ENCODE assay signal across 15 cellular contexts in genomic region chr2:12433641-12433990, GRCh38.
DNase-seq lines count a peak whose midpoint lies in the region; ATAC-seq and TF ChIP-seq lines count a peak whose summit lies in the region.
"Had no signal": no experiment of that assay in that cellular context is flagged by ENCODE, and none has a peak within 500 bp of the region (broad histone marks: within the 10 kb centered on the region; RNA-seq: fewer than 3 reads in every experiment).

No MANE protein-coding gene starts in this region.

- peaks cover 14% of the 10 kb centered on the region for H3K4me1 ChIP-seq in GM23338 (ENCODE audit: insufficient read depth)
- H3K4me1 ChIP-seq in left lung, result peaks cover 0 to 11% of the 10 kb centered on the region in 2 donors
- peaks cover 0 to 35% (median 5%) of the 10 kb centered on the region in 3 donors for H3K4me1 ChIP-seq in esophagus squamous epithelium
- peaks cover 28% of the 10 kb centered on the region for H3K4me1 ChIP-seq in CD8-positive, alpha-beta memory T cell (ENCODE audit: insufficient read depth, low read length)
- H3K4me1 ChIP-seq: HAP-1, testis had no signal

- CTCF ChIA-PET in CD8-positive, alpha-beta memory T cell (lab: Charles Lee), result interaction anchor here (0.7 to 1.6 kb wide), 6 partner anchors 19 to 498 kb away, joined by 3 to 19 read pairs (median 3); partner anchors contain the start of gene TRIB2

- no peaks in the 10 kb centered on the region for H3K9me2 ChIP-seq in GM23338 (ENCODE audit: insufficient read depth)

- H3F3A ChIP-seq in GM23338 (replicated peaks; ENCODE audit: low read depth), result no peaks in the 10 kb centered on the region

- DNase-seq in GM06990 (ENCODE audit: extremely low read depth, insufficient read length), result no peak
- peak; percentile 12 for DNase-seq in GM23338 (ENCODE audit: low spot score)
- no peak for DNase-seq in T-helper 17 cell
- no peak for DNase-seq in left lung
- no peak for DNase-seq in cortex of kidney (lab: John Stamatoyannopoulos, UW)
- no peak for DNase-seq in esophagus squamous epithelium (lab: John Stamatoyannopoulos, UW)
- DNase-seq in activated T-cell treated with anti-CD3 and anti-CD28 coated beads, Interleukin-2, amount 50 U/mL, for 4 hours, result no peak
- DNase-seq in CD8-positive, alpha-beta memory T cell, result no peak
- DNase-seq: NCI-H82, SHP77, testis had no signal

- WGBS in esophagus squamous epithelium, 2 donors, result 82 to 98% methylated on average over 2 of the region's 2 CpGs

- no peaks in the 10 kb centered on the region for H3K9me3 Mint-ChIP-seq in GM23338
- no peaks in the 10 kb centered on the region for H3K9me3 Mint-ChIP-seq in activated T-cell treated with anti-CD3 and anti-CD28 coated beads, Interleukin-2, amount 50 U/mL, for 4 hours
- H3K9me3 Mint-ChIP-seq in CD8-positive, alpha-beta memory T cell, result no peaks in the 10 kb centered on the region
- H3K9me3 Mint-ChIP-seq: activated T-helper 1 cell treated with anti-CD3 and anti-CD28 coated beads, Interleukin-12 subunit alpha, Interleukin-12 subunit beta, Interleukin-2, Interleukin-4 antibody, amounts not matched to agents 30 ng/mL and 10 ng/mL and 1 ng/mL, durations not matched to agents 14 hours and 24 hours and 36 hours; neural crest cell had no signal

- H3K4me3 ChIP-seq in GM06990 (replicated peaks; ENCODE audit: low read depth, low read length) (no peak overlapping the region), GM23338 (no peak overlapping the region), left lung (no peak overlapping the region), esophagus squamous epithelium (no peak overlapping the region)
- H3K4me3 ChIP-seq in CD8-positive, alpha-beta memory T cell (ENCODE audit: low read length), result no peak overlapping the region
- H3K4me3 ChIP-seq: HAP-1, testis had no signal

- H3K36me3 Mint-ChIP-seq in GM23338 (ENCODE audit: low read depth) (no peaks in the 10 kb centered on the region), T-helper 17 cell (ENCODE audit: low read depth) (no peaks in the 10 kb centered on the region)
- H3K36me3 Mint-ChIP-seq in activated T-cell treated with anti-CD3 and anti-CD28 coated beads, Interleukin-2, amount 50 U/mL, for 4 hours (ENCODE audit: insufficient read depth), result no peaks in the 10 kb centered on the region
- no peaks in the 10 kb centered on the region for H3K36me3 Mint-ChIP-seq in CD8-positive, alpha-beta memory T cell

- H3K27ac ChIP-seq in GM23338 (ENCODE audit: low read depth), result no peak overlapping the region
- H3K27ac ChIP-seq in left lung, result no peak overlapping the region
- H3K27ac ChIP-seq in esophagus squamous epithelium, result no peak overlapping the region
- H3K27ac ChIP-seq in CD8-positive, alpha-beta memory T cell (ENCODE audit: low read depth, low read length), result no peak overlapping the region
- H3K27ac ChIP-seq: testis had no signal

- ATAC-seq in GM23338 (no peak), T-helper 17 cell (no peak), left lung (peak; percentile 35)
- ATAC-seq in activated T-cell treated with anti-CD3 and anti-CD28 coated beads, Interleukin-2, amount 50 U/mL, for 4 hours, result no peak
- ATAC-seq: sciatic nerve had no signal

- H3K36me3 ChIP-seq in GM06990 (ENCODE audit: control insufficient read depth, insufficient read depth, low read length) (no peaks in the 10 kb centered on the region), GM23338 (ENCODE audit: insufficient read depth) (no peaks in the 10 kb centered on the region), left lung (no peaks in the 10 kb centered on the region), esophagus squamous epithelium (no peaks in the 10 kb centered on the region)
- no peaks in the 10 kb centered on the region for H3K36me3 ChIP-seq in CD8-positive, alpha-beta memory T cell (ENCODE audit: insufficient read depth, low read length)
- H3K36me3 ChIP-seq: HAP-1 had no signal

- H3K27ac Mint-ChIP-seq in GM23338 (no peak overlapping the region), T-helper 17 cell (peak overlapping the region; percentile 41)
- no peak overlapping the region for H3K27ac Mint-ChIP-seq in CD8-positive, alpha-beta memory T cell
- H3K27ac Mint-ChIP-seq: activated T-helper 1 cell treated with anti-CD3 and anti-CD28 coated beads, Interleukin-12 subunit alpha, Interleukin-12 subunit beta, Interleukin-2, Interleukin-4 antibody, amounts not matched to agents 30 ng/mL and 10 ng/mL and 1 ng/mL, durations not matched to agents 14 hours and 24 hours and 36 hours had no signal

- H4K20me1 ChIP-seq in GM23338 (replicated peaks; ENCODE audit: insufficient read depth), result no peaks in the 10 kb centered on the region

- intact Hi-C loops in left lung (cut with DNase I), result no loop called here
- intact Hi-C loops in esophagus squamous epithelium (cut with DNase I), result no loop called here

- H3K4me1 Mint-ChIP-seq in GM23338 (peaks cover 22% of the 10 kb centered on the region), T-helper 17 cell (peaks cover 42% of the 10 kb centered on the region)
- H3K4me1 Mint-ChIP-seq in activated T-cell treated with anti-CD3 and anti-CD28 coated beads, Interleukin-2, amount 50 U/mL, for 4 hours (ENCODE audit: low read depth), result peaks cover 49% of the 10 kb centered on the region
- peaks cover 19 to 42% (median 26%) of the 10 kb centered on the region in 3 donors for H3K4me1 Mint-ChIP-seq in CD8-positive, alpha-beta memory T cell

- H3K27me3 ChIP-seq in GM06990 (replicated peaks; ENCODE audit: control insufficient read depth, insufficient read depth, low read length), result no peaks in the 10 kb centered on the region
- H3K27me3 ChIP-seq in GM23338 (ENCODE audit: insufficient read depth), result no peaks in the 10 kb centered on the region
- H3K27me3 ChIP-seq in left lung, result no peaks in the 10 kb centered on the region
- no peaks in the 10 kb centered on the region for H3K27me3 ChIP-seq in esophagus squamous epithelium
- no peaks in the 10 kb centered on the region for H3K27me3 ChIP-seq in CD8-positive, alpha-beta memory T cell (ENCODE audit: insufficient read depth, low read length, poor library complexity, severe bottlenecking)
- H3K27me3 ChIP-seq: testis had no signal

- no peaks in the 10 kb centered on the region for H3K79me2 ChIP-seq in GM23338 (replicated peaks; ENCODE audit: insufficient read depth)

- no peaks in the 10 kb centered on the region for H3K9me3 ChIP-seq in T-helper 17 cell (ENCODE audit: control insufficient read depth, low read length, poor library complexity, severe bottlenecking)
- H3K9me3 ChIP-seq in left lung, result no peaks in the 10 kb centered on the region
- no peaks in the 10 kb centered on the region for H3K9me3 ChIP-seq in esophagus squamous epithelium
- H3K9me3 ChIP-seq in CD8-positive, alpha-beta memory T cell (ENCODE audit: low read length), result no peaks in the 10 kb centered on the region
- H3K9me3 ChIP-seq: HAP-1, testis had no signal

- H3K4me3 Mint-ChIP-seq in GM23338 (no peak overlapping the region), T-helper 17 cell (no peak overlapping the region)
- no peak overlapping the region for H3K4me3 Mint-ChIP-seq in activated T-cell treated with anti-CD3 and anti-CD28 coated beads, Interleukin-2, amount 50 U/mL, for 4 hours
- peak overlapping the region in 1 of 7 donors; percentile 5 for H3K4me3 Mint-ChIP-seq in CD8-positive, alpha-beta memory T cell
- H3K4me3 Mint-ChIP-seq: activated T-helper 1 cell treated with anti-CD3 and anti-CD28 coated beads, Interleukin-12 subunit alpha, Interleukin-12 subunit beta, Interleukin-2, Interleukin-4 antibody, amounts not matched to agents 30 ng/mL and 10 ng/mL and 1 ng/mL, durations not matched to agents 14 hours and 24 hours and 36 hours; neural crest cell had no signal

- no peak overlapping the region for H3K4me2 ChIP-seq in GM23338

- TF ChIP-seq CTCF in GM06990 (IDR thresholded peaks at IDR 0.05; ENCODE audit: insufficient read depth, low read length, poor library complexity, severe bottlenecking), result peak; percentile 29
- TF ChIP-seq CTCF in GM23338 (conservative IDR thresholded peaks at IDR 0.05; ENCODE audit: low read depth in 2 of 2), result peak in 1 of 2 experiments; percentile 60; a peak in 2 of 4 replicates
- TF ChIP-seq CTCF in left lung (IDR thresholded peaks at IDR 0.05), result no peak
- no peak for TF ChIP-seq CTCF in esophagus squamous epithelium (IDR thresholded peaks at IDR 0.05)

- H3K27me3 Mint-ChIP-seq in GM23338 (ENCODE audit: insufficient read depth, low read depth, poor library complexity), result peaks cover 2% of the 10 kb centered on the region
- H3K27me3 Mint-ChIP-seq in T-helper 17 cell, result no peaks in the 10 kb centered on the region
- H3K27me3 Mint-ChIP-seq in activated T-cell treated with anti-CD3 and anti-CD28 coated beads, Interleukin-2, amount 50 U/mL, for 4 hours (ENCODE audit: low read depth), result no peaks in the 10 kb centered on the region
- no peaks in the 10 kb centered on the region for H3K27me3 Mint-ChIP-seq in CD8-positive, alpha-beta memory T cell

- POLR2A ChIA-PET in CD8-positive, alpha-beta memory T cell (lab: Charles Lee), result interaction anchor here (0.6 to 1.0 kb wide), 2 partner anchors 81 to 282 kb away, joined by 3 read pairs; no protein-coding TSS in a partner anchor

- TF ChIP-seq POLR2A in esophagus squamous epithelium (IDR thresholded peaks at IDR 0.05), result no peak

- no peak overlapping the region for H2AFZ ChIP-seq in GM23338
